Comparison of ENCODE assay signal across 24 cellular contexts in the genomic region with DNA sequence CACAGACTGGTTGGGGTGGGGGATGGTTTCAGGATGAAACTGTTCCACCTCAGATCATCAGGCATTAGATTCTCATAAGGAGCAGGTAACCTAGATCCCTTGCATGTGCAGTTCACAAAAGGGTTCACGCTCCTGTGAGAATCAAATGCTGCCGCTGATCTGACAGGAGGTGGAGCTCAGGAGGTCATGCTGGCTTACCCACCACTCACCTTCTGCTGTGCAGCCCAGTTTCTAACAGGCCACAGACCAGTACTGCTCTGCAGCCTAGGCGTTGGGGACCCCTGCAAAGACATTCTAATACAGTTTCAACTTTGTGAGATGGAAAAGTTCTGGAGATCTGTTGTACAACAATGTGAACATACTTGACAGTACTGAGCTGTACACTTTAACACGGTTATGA. TPM values are rescaled to one million over a fixed set of nuclear protein-coding genes. Genes with fewer than 3 reads are reported as not detected.
"Had no signal": no experiment of that assay in that cellular context is flagged by ENCODE, and none has a peak within 500 bp of the region (broad histone marks: within the 10 kb centered on the region; RNA-seq: fewer than 3 reads in every experiment).

No MANE protein-coding gene starts in this region.

- H3K27ac ChIP-seq: SJSA1, SK-N-MC had no signal

- H3K4me3 ChIP-seq: MG63, SJSA1, SK-N-MC had no signal

- ATAC-seq: HepG2 had no signal

- H3K4me1 ChIP-seq: SJSA1 had no signal

- H3K36me3 ChIP-seq: MG63, SJSA1 had no signal

- H3K27me3 ChIP-seq: MG63, SJSA1 had no signal

- H3K9me3 ChIP-seq: MG63, SJSA1 had no signal

- DNase-seq: IMR-90, Karpas-422, KG1, MG63, NCI-H1092, NCI-H1105 treated with DMSO at 0.1 percent for 48 hours, NCI-H1417 treated with DMSO at 0.1 percent for 48 hours, NCI-H187, NCI-H2029, NCI-H2081 treated with DMSO at 0.1 percent for 48 hours, NCI-H2171, NCI-H226, NCI-H446, NCI-H510A, NCI-H524 treated with DMSO at 0.1 percent for 48 hours, NCI-H69, NCI-H774, Right ventricle myocardium superior, RPMI8226, SIG-M5 had no signal

RNA-seq across cellular contexts. Expression of a gene that starts 39.9 kb away (rescaled TPM):
- total RNA-seq: HepG2, HT1080, IMR-90, Right ventricle myocardium superior, SJSA1 had no signal
- polyA plus RNA-seq: HepG2, IMR-90 had no signal
